Comparison of ENCODE assay signal across 15 cellular contexts in genomic region chr7:120867932-120868331, GRCh38. TPM values are rescaled to one million over a fixed set of nuclear protein-coding genes. Genes with fewer than 3 reads are reported as not detected.
DNase-seq lines count a peak whose midpoint lies in the region; ATAC-seq and TF ChIP-seq lines count a peak whose summit lies in the region.
"Had no signal": no experiment of that assay in that cellular context is flagged by ENCODE, and none has a peak within 500 bp of the region (broad histone marks: within the 10 kb centered on the region; RNA-seq: fewer than 3 reads in every experiment).

No MANE protein-coding gene starts in this region.

- CTCF ChIA-PET in CD8-positive, alpha-beta memory T cell (lab: Charles Lee): interaction anchor here (1.0 kb wide), 1 partner anchor 11 kb away, joined by 3 read pairs; no protein-coding TSS in a partner anchor

- TF ChIP-seq CTCF in GM12865 (IDR thresholded peaks at IDR 0.05; ENCODE audit: insufficient read depth, low read depth, low read length, missing control alignments) (no peak), foreskin keratinocyte (conservative IDR thresholded peaks at IDR 0.05) (no peak)

- no peaks in the 10 kb centered on the region for H3K9me3 Mint-ChIP-seq in CD8-positive, alpha-beta memory T cell

- no peaks in the 10 kb centered on the region for H3K9me3 ChIP-seq in CD8-positive, alpha-beta memory T cell (ENCODE audit: low read length)

- H3K27me3 Mint-ChIP-seq in CD8-positive, alpha-beta memory T cell: peaks cover 9 to 58% of the 10 kb centered on the region in 2 donors

- no peaks in the 10 kb centered on the region for H3K4me1 ChIP-seq in foreskin keratinocyte
- no peaks in the 10 kb centered on the region for H3K4me1 ChIP-seq in CD8-positive, alpha-beta memory T cell (ENCODE audit: insufficient read depth, low read length)

- no peak overlapping the region for H3K27ac Mint-ChIP-seq in CD8-positive, alpha-beta memory T cell

- POLR2A ChIA-PET in CD8-positive, alpha-beta memory T cell (lab: Charles Lee): no interaction called here

- peak; percentile 37 for ATAC-seq in GM21390 (IDR thresholded peaks at IDR 0.05; ENCODE audit: unreplicated experiment)
- peak; percentile 60 for ATAC-seq in HG03442 (IDR thresholded peaks at IDR 0.05; ENCODE audit: unreplicated experiment)
- ATAC-seq in foreskin keratinocyte: peak; percentile 86
- ATAC-seq: Right ventricle myocardium inferior had no signal

- H3K4me3 ChIP-seq in GM12865 (ENCODE audit: low read depth, low read length): no peak overlapping the region
- no peak overlapping the region for H3K4me3 ChIP-seq in CD8-positive, alpha-beta memory T cell (ENCODE audit: low read length)

- H3K27me3 ChIP-seq in foreskin keratinocyte: peaks cover 4% of the 10 kb centered on the region
- H3K27me3 ChIP-seq in CD8-positive, alpha-beta memory T cell (ENCODE audit: insufficient read depth, low read length, poor library complexity, severe bottlenecking): no peaks in the 10 kb centered on the region

- H3K36me3 ChIP-seq in CD8-positive, alpha-beta memory T cell (ENCODE audit: insufficient read depth, low read length): no peaks in the 10 kb centered on the region
- H3K36me3 ChIP-seq: WERI-Rb-1 had no signal

- no peaks in the 10 kb centered on the region for H3K4me1 Mint-ChIP-seq in CD8-positive, alpha-beta memory T cell

- DNase-seq in GM12865 (ENCODE audit: low read depth) (peak; percentile 47), foreskin keratinocyte (peak in 1 of 2 donors; percentile 54), NK-92 (lab: John Stamatoyannopoulos, UW; ENCODE audit: unreplicated experiment) (no peak), NCI-H524 (lab: John Stamatoyannopoulos, UW) (no peak), DMS 273 treated with DMSO at 0.1 percent for 48 hours (lab: John Stamatoyannopoulos, UW) (no peak)
- DNase-seq in CD8-positive, alpha-beta memory T cell: no peak
- DNase-seq: aorta, DMS79 treated with DMSO at 0.1 percent for 48 hours, glutamatergic neuron, MV-4-11, WERI-Rb-1 had no signal

- no peak overlapping the region for H3K27ac ChIP-seq in foreskin keratinocyte
- H3K27ac ChIP-seq in CD8-positive, alpha-beta memory T cell (ENCODE audit: low read depth, low read length): no peak overlapping the region
- H3K27ac ChIP-seq: WERI-Rb-1 had no signal

- H3K4me3 Mint-ChIP-seq in CD8-positive, alpha-beta memory T cell: no peak overlapping the region
- H3K4me3 Mint-ChIP-seq: neural crest cell had no signal

- no peaks in the 10 kb centered on the region for H3K36me3 Mint-ChIP-seq in CD8-positive, alpha-beta memory T cell

RNA-seq across cellular contexts. Expression of gene TSPAN12, which starts 10.0 kb away (rescaled TPM):
- 0.46 and 1.1 TPM in 2 replicates for total RNA-seq in foreskin keratinocyte
- 0.29 and 0.39 TPM in 2 replicates for polyA plus RNA-seq in foreskin keratinocyte
- total RNA-seq in CD8-positive, alpha-beta memory T cell: not detected
- polyA plus RNA-seq in CD8-positive, alpha-beta memory T cell: not detected
